ENCODE assay signal across 23 cellular contexts in the genomic region with DNA sequence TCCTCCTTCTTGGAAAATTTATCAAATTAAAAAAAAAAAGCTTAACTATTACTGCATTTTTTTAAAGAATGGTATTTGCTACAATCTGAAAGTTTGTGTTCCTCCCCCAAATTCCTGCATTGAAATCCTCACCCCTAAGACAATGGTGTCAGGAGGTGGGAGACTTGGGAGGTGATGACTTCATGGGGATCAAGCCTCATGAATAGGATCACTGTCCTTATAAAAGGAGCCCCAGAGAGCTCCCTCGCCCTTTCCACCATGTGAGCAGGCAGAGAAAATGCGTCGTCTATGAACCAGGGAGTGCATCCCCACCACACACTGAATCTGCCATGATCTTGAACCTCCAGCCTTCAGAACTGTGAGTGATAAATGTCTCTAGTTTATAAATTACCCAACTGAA. TPM values are rescaled to one million over a fixed set of nuclear protein-coding genes. Genes with fewer than 3 reads are reported as not detected.
DNase-seq lines count a peak whose midpoint lies in the region; ATAC-seq, FAIRE-seq and TF ChIP-seq lines count a peak whose summit lies in the region.
"Had no signal": no experiment of that assay in that cellular context is flagged by ENCODE, and none has a peak within 500 bp of the region (broad histone marks: within the 10 kb centered on the region; RNA-seq: fewer than 3 reads in every experiment).

No MANE protein-coding gene starts in this region.

- no peak overlapping the region for H3K4me3 Mint-ChIP-seq in H9
- no peak overlapping the region for H3K4me3 Mint-ChIP-seq in progenitor cell of endocrine pancreas (ENCODE audit: low read depth)
- H3K4me3 Mint-ChIP-seq: CD8-positive, alpha-beta memory T cell had no signal

- H3F3A ChIP-seq in PC-3 (ENCODE audit: low read length, unreplicated experiment): no peaks in the 10 kb centered on the region

- peaks cover 4% of the 10 kb centered on the region for H3K79me1 ChIP-seq in H9 (ENCODE audit: insufficient read depth, low read depth, low read length, poor library complexity, severe bottlenecking)

- no peak overlapping the region for H2AK5ac ChIP-seq in H9 (ENCODE audit: insufficient read length, low read length)

- H3K18ac ChIP-seq in H9 (ENCODE audit: insufficient read length, low read depth, low read length): no peak overlapping the region

- H4K8ac ChIP-seq in H9 (replicated peaks; ENCODE audit: insufficient read length, low read depth, low read length): no peak overlapping the region

- DNase-seq in H9: no peak
- no peak for DNase-seq in K562 (ENCODE audit: extremely low read depth in 1 of 4, low spot score in 3 of 4)
- DNase-seq in iPS-NIHi7 (ENCODE audit: extremely low spot score): peak; percentile 36
- DNase-seq in progenitor cell of endocrine pancreas (ENCODE audit: low spot score, unreplicated experiment): no peak
- DNase-seq in activated T-cell treated with anti-CD3 and anti-CD28 coated beads for 4 hours: no peak
- no peak for DNase-seq in ACHN
- no peak for DNase-seq in PC-3
- no peak for DNase-seq in AG20443 (ENCODE audit: low spot score)
- DNase-seq: CD8-positive, alpha-beta memory T cell; DMS79; GM23248; Karpas-422; NCI-H1048; NCI-H1436; NCI-H1930; NCI-H226; NCI-H524; NCI-H82; OCI-M1; SHP77; SK-N-SH had no signal

- BruUV-seq in K562 (replicated peaks; lab: Mats Ljungman, UMichigan) (no TSS peak), PC-3 (replicated peaks; lab: Mats Ljungman, UMichigan) (no TSS peak)

- no peak overlapping the region for H2AFZ ChIP-seq in H9 (ENCODE audit: low read length)
- no peak overlapping the region for H2AFZ ChIP-seq in K562 (ENCODE audit: low read depth, low read length)
- H2AFZ ChIP-seq in PC-3 (ENCODE audit: low read length): no peak overlapping the region
- H2AFZ ChIP-seq: GM23248 had no signal

- H3K9me1 ChIP-seq in K562 (ENCODE audit: control insufficient read depth, insufficient read depth, low read length): no peaks in the 10 kb centered on the region

- no peak for TF ChIP-seq EP300 in K562 (IDR thresholded peaks at IDR 0.05; ENCODE audit: low read length)

- H3K9me3 Mint-ChIP-seq in H9 (peaks cover 44 to 51% of the 10 kb centered on the region in 2 experiments), progenitor cell of endocrine pancreas (ENCODE audit: low read depth) (peaks cover 4% of the 10 kb centered on the region)

- no peaks in the 10 kb centered on the region for H4K20me1 ChIP-seq in H9 (ENCODE audit: control insufficient read depth, insufficient read depth, insufficient read length)
- H4K20me1 ChIP-seq in K562 (replicated peaks; ENCODE audit: control insufficient read depth, insufficient read depth, low read length): no peaks in the 10 kb centered on the region
- H4K20me1 ChIP-seq in PC-3 (ENCODE audit: low read length): no peaks in the 10 kb centered on the region

- H3K9me3 ChIP-seq in H9 (ENCODE audit: control insufficient read depth, low read depth, low read length) (peaks cover 18% of the 10 kb centered on the region), K562 (replicated peaks; ENCODE audit: control insufficient read depth, insufficient read depth, low read depth, low read length) (no peaks in the 10 kb centered on the region), PC-3 (ENCODE audit: low read length) (no peaks in the 10 kb centered on the region)
- H3K9me3 ChIP-seq: SK-N-SH had no signal

- peak overlapping the region; percentile 41 for H2BK12ac ChIP-seq in H9 (ENCODE audit: insufficient read length, low read depth, low read length)

- H2BK15ac ChIP-seq in H9 (ENCODE audit: low read depth, low read length): no peak overlapping the region

- TF ChIP-seq RAD21 in K562 (CRISPR knock-in tag; conservative IDR thresholded peaks at IDR 0.05 in 1 of 2, IDR thresholded peaks at IDR 0.05 in 1 of 2): no peak

- peak overlapping the region; percentile 21 for H2BK5ac ChIP-seq in H9 (ENCODE audit: insufficient read length, low read length)

- H4K91ac ChIP-seq in H9 (ENCODE audit: insufficient read length, low read depth, low read length): no peak overlapping the region

- no peak overlapping the region for H3K23ac ChIP-seq in H9 (ENCODE audit: insufficient read length, low read depth, low read length)

- H3K27me3 Mint-ChIP-seq in H9 (ENCODE audit: low read depth) (peaks cover 5% of the 10 kb centered on the region), progenitor cell of endocrine pancreas (no peaks in the 10 kb centered on the region)
- H3K27me3 Mint-ChIP-seq: CD8-positive, alpha-beta memory T cell had no signal

- no peak overlapping the region for H3K9ac ChIP-seq in H9 (ENCODE audit: extremely low read depth, insufficient read length, low read length)
- H3K9ac ChIP-seq in K562 (ENCODE audit: insufficient read depth in 1 of 2, low read depth in 2 of 2, low read length in 2 of 2): no peak overlapping the region; a peak in 1 of 4 replicates
- no peak overlapping the region for H3K9ac ChIP-seq in PC-3 (ENCODE audit: low read length)
- H3K9ac ChIP-seq: BLaER1 treated with 17β-estradiol and CSF1 and Interleukin-3, amounts not matched to agents 10 nM and 100 nM; GM23248; SK-N-SH had no signal

- peaks cover 3% of the 10 kb centered on the region; the same call in 1 of the 2 replicates for H3K4me1 ChIP-seq in H9 (ENCODE audit: insufficient read depth, low read length)
- H3K4me1 ChIP-seq in K562 (replicated peaks in 1 of 2; ENCODE audit: control insufficient read depth in 2 of 2, insufficient read depth in 2 of 2, low read length in 2 of 2): no peaks in the 10 kb centered on the region; a peak in 2 of 5 replicates
- no peaks in the 10 kb centered on the region for H3K4me1 ChIP-seq in PC-3 (ENCODE audit: insufficient read depth, low read length)

- TF ChIP-seq CTCF in H9 (conservative IDR thresholded peaks at IDR 0.05) (no peak), K562 (IDR thresholded peaks at IDR 0.05 in 2 of 3, conservative IDR thresholded peaks at IDR 0.05 in 1 of 3; ENCODE audit: insufficient read depth in 2 of 3, low read depth in 1 of 3, low read length in 3 of 3) (no peak), progenitor cell of endocrine pancreas (IDR thresholded peaks at IDR 0.05; ENCODE audit: unreplicated experiment) (no peak), PC-3 (conservative IDR thresholded peaks at IDR 0.05; ENCODE audit: low read depth, low read length) (no peak)

- H3K9me2 ChIP-seq in PC-3 (replicated peaks; ENCODE audit: low read length): no peaks in the 10 kb centered on the region
- H3K9me2 ChIP-seq: SK-N-SH had no signal

- peaks cover 52 to 75% (median 59%) of the 10 kb centered on the region in 3 experiments for H3K36me3 Mint-ChIP-seq in H9 (ENCODE audit: insufficient read depth in 1 of 3, low read depth in 3 of 3)
- peaks cover 10% of the 10 kb centered on the region for H3K36me3 Mint-ChIP-seq in progenitor cell of endocrine pancreas (ENCODE audit: insufficient read depth)

- CTCF ChIA-PET in K562 (lab: Yijun Ruan, JAX; ENCODE audit: low intra/inter-chr PET ratio): no interaction called here
- CTCF ChIA-PET in PC-3 (lab: Charles Lee): no interaction called here

- no peak overlapping the region for H3K56ac ChIP-seq in H9 (ENCODE audit: insufficient read length, low read depth, low read length)

- in situ Hi-C loops in K562 (cut with MboI): loop anchor here (10.0 kb wide), 1 partner anchor 798 kb away; no protein-coding TSS in a partner anchor
- in situ Hi-C loops in ACHN (cut with HindIII; ENCODE audit: low pct_ligation_motif_present, low pct_unique_long_range_greater_than_20kb, low sequenced_read_pairs): no loop called here

- peaks cover 22 to 30% of the 10 kb centered on the region in 2 experiments for H3K4me1 Mint-ChIP-seq in H9
- H3K4me1 Mint-ChIP-seq in progenitor cell of endocrine pancreas (ENCODE audit: low read depth): peaks cover 8% of the 10 kb centered on the region

- H3K4ac ChIP-seq in H9 (ENCODE audit: low read depth, low read length): no peak overlapping the region

- no peak overlapping the region for H3T11ph ChIP-seq in H9 (ENCODE audit: low read length)

- H3K79me2 ChIP-seq in H9 (ENCODE audit: insufficient read depth, low read length) (peaks cover 6% of the 10 kb centered on the region; the same call in 1 of the 2 replicates), K562 (ENCODE audit: control insufficient read depth, insufficient read depth, low read length) (peaks cover 10% of the 10 kb centered on the region; the same call in 2 of the 3 replicates), PC-3 (ENCODE audit: low read length) (no peaks in the 10 kb centered on the region)

- H3K4me2 ChIP-seq in H9 (ENCODE audit: insufficient read depth, insufficient read length, low read length): no peak overlapping the region
- peak overlapping the region; percentile 79 for H3K4me2 ChIP-seq in K562 (ENCODE audit: insufficient read depth, low read length)
- no peak overlapping the region for H3K4me2 ChIP-seq in PC-3 (ENCODE audit: low read length)
- H3K4me2 ChIP-seq: BLaER1 treated with 17β-estradiol and CSF1 and Interleukin-3, amounts not matched to agents 10 nM and 100 nM; SK-N-SH had no signal

- POLR2A ChIA-PET in K562 (lab: Yijun Ruan, JAX) (no interaction called here), PC-3 (lab: Charles Lee; ENCODE audit: unreplicated experiment) (no interaction called here)

- H3K27ac Mint-ChIP-seq in H9: peak overlapping the region; percentile 64 to 94 (median 90)
- peak overlapping the region; percentile 49 for H3K27ac Mint-ChIP-seq in progenitor cell of endocrine pancreas

- ATAC-seq in K562 (no peak), PC-3 (no peak)

- H3K27ac ChIP-seq in H9 (ENCODE audit: insufficient read length, low read depth, low read length) (no peak overlapping the region), K562 (ENCODE audit: extremely low read depth, low read depth, low read length) (no peak overlapping the region), PC-3 (ENCODE audit: low read length) (no peak overlapping the region)
- H3K27ac ChIP-seq: BLaER1 treated with 17β-estradiol and CSF1 and Interleukin-3, amounts not matched to agents 10 nM and 100 nM; GM23248 had no signal

- intact Hi-C loops in K562 (cut with micrococcal nuclease): loop anchor here (5.0 kb wide), 2 partner anchors 230 to 810 kb away; no protein-coding TSS in a partner anchor
- intact Hi-C loops in PC-3 (cut with micrococcal nuclease): no loop called here

- H3K4me3 ChIP-seq in K562: no peak overlapping the region
- no peak overlapping the region for H3K4me3 ChIP-seq in PC-3 (ENCODE audit: low read length)
- H3K4me3 ChIP-seq: BLaER1 treated with 17β-estradiol and CSF1 and Interleukin-3, amounts not matched to agents 10 nM and 100 nM; GM23248 had no signal

- WGBS in H9 (ENCODE audit: extremely low coverage, insufficient read length, low lambda C conversion rate): no CpG with 5 or more reads among the region's 3 CpGs
- no CpG with 5 or more reads among the region's 3 CpGs for WGBS in K562 (ENCODE audit: insufficient coverage, low coverage, missing lambda C conversion rate)

- H2BK120ac ChIP-seq in H9 (ENCODE audit: low read depth, low read length, poor library complexity, severe bottlenecking): no peak overlapping the region

- no peak overlapping the region for H2BK20ac ChIP-seq in H9 (ENCODE audit: low read depth, low read length, poor library complexity, severe bottlenecking)

- H3K36me3 ChIP-seq in K562 (ENCODE audit: control insufficient read depth, insufficient read depth, low read length): no peaks in the 10 kb centered on the region
- H3K36me3 ChIP-seq in PC-3 (ENCODE audit: low read depth, low read length): no peaks in the 10 kb centered on the region

- no peak overlapping the region for H4K5ac ChIP-seq in H9 (ENCODE audit: insufficient read length, low read depth, low read length)

- FAIRE-seq in K562 (lab: Jason Lieb, UNC): no peak
- FAIRE-seq: A204.1 had no signal

- 0 out of 2 replicates have a peak overlapping the region, but pooled peaks have one; percentile 35 for H3K14ac ChIP-seq in H9 (ENCODE audit: insufficient read depth, low read length)

- H3K27me3 ChIP-seq in H9 (ENCODE audit: insufficient read depth, low read length): no peaks in the 10 kb centered on the region
- H3K27me3 ChIP-seq in K562 (ENCODE audit: control insufficient read depth in 2 of 2, insufficient read depth in 2 of 2, low read length in 2 of 2): no peaks in the 10 kb centered on the region
- no peaks in the 10 kb centered on the region for H3K27me3 ChIP-seq in PC-3 (ENCODE audit: low read length)
- H3K27me3 ChIP-seq: BLaER1 treated with 17β-estradiol and CSF1 and Interleukin-3, amounts not matched to agents 10 nM and 100 nM had no signal

- TF ChIP-seq POLR2A in K562 (conservative IDR thresholded peaks at IDR 0.05): no peak

- no peaks in the 10 kb centered on the region for H3K23me2 ChIP-seq in H9 (ENCODE audit: insufficient read length, low read depth, low read length, poor library complexity, severe bottlenecking)

RNA-seq across cellular contexts. Expression of a gene that starts 38.0 kb away (rescaled TPM):
- 42.3 and 44.0 TPM in 2 replicates for total RNA-seq in H9 (2021)
- total RNA-seq in K562 (2011; cell fraction: chromatin; rRNA removed; ENCODE audit: low replicate concordance): 22.8 and 25.9 TPM in 2 replicates
- 18.4 and 20.2 TPM in 2 replicates for total RNA-seq in K562 (2011; cell fraction: nucleolus; rRNA removed)
- 19.2 and 21.9 TPM in 2 replicates for total RNA-seq in K562 (2011; cell fraction: nucleoplasm; rRNA removed)
- 6.5 and 6.9 TPM in 2 replicates for total RNA-seq in K562 (2014; rRNA removed)
- 3.4 and 3.6 TPM in 2 replicates for total RNA-seq in K562 (2014; rRNA removed; fragmentation: Illumina TruSeq; extraction: Trizol)
- 3.6 and 4.5 TPM in 2 replicates for total RNA-seq in K562 (2015; rRNA removed; fragmentation: Illumina TruSeq; extraction: Trizol)
- total RNA-seq in K562 (2021): 10.5 and 11.0 TPM in 2 replicates
- 6.5 and 8.6 TPM in 2 replicates for polyA plus RNA-seq in K562 (2011; rRNA removed)
- 10.6 and 13.3 TPM in 2 replicates for polyA plus RNA-seq in K562 (2011; cell fraction: cytosol; rRNA removed)
- polyA plus RNA-seq in K562 (2011; cell fraction: nucleus; rRNA removed): 8.7 and 13.2 TPM in 2 replicates
- 8.1 and 9.8 TPM in 2 replicates for polyA plus RNA-seq in K562 (2012)
- 7.2 and 8.7 TPM in 2 replicates for polyA plus RNA-seq in K562 (2014; fragmentation: Illumina TruSeq; extraction: Trizol)
- 1 to 10 TPM in 1 of 2 experiments, under 1 TPM in 1; 0.59 to 1.0 TPM for polyA plus RNA-seq in K562 (2014; fragmentation: Nextera tagmentation; extraction: Ambion mirVana)
- 6.2 and 7.8 TPM in 2 replicates for polyA plus RNA-seq in K562 (2014; rRNA removed)
- 9.8 and 11.9 TPM in 2 replicates for polyA minus RNA-seq in K562 (2011; rRNA and poly(A)+ RNA removed)
- 2.5 and 5.4 TPM in 2 replicates for polyA minus RNA-seq in K562 (2011; cell fraction: cytosol; rRNA and poly(A)+ RNA removed)
- 5.0 and 9.9 TPM in 2 replicates for polyA minus RNA-seq in K562 (2011; cell fraction: nucleus; rRNA and poly(A)+ RNA removed)
- 61.0 and 65.4 TPM in 2 replicates for total RNA-seq in progenitor cell of endocrine pancreas
- 11.5 and 13.8 TPM in 2 replicates for total RNA-seq in PC-3 (2014; rRNA removed)

RNA-seq across cellular contexts. Expression of a gene that starts 38.0 kb away (rescaled TPM):
- total RNA-seq in H9 (2021): 61.1 and 63.8 TPM in 2 replicates
- 18.5 and 26.9 TPM in 2 replicates for total RNA-seq in K562 (2011; cell fraction: chromatin; rRNA removed; ENCODE audit: low replicate concordance)
- 18.0 and 21.3 TPM in 2 replicates for total RNA-seq in K562 (2011; cell fraction: nucleolus; rRNA removed)
- total RNA-seq in K562 (2011; cell fraction: nucleoplasm; rRNA removed): 12.4 and 13.6 TPM in 2 replicates
- 17.7 and 19.8 TPM in 2 replicates for total RNA-seq in K562 (2014; rRNA removed)
- 10.8 and 13.9 TPM in 2 replicates for total RNA-seq in K562 (2014; rRNA removed; fragmentation: Illumina TruSeq; extraction: Trizol)
- total RNA-seq in K562 (2015; rRNA removed; fragmentation: Illumina TruSeq; extraction: Trizol): 15.2 TPM in 2 replicates
- 26.9 and 27.6 TPM in 2 replicates for total RNA-seq in K562 (2021)
- 7.8 and 8.1 TPM in 2 replicates for polyA plus RNA-seq in K562 (2011; rRNA removed)
- polyA plus RNA-seq in K562 (2011; cell fraction: cytosol; rRNA removed): 7.9 and 17.2 TPM in 2 replicates
- polyA plus RNA-seq in K562 (2011; cell fraction: nucleus; rRNA removed): 3.3 and 5.1 TPM in 2 replicates
- polyA plus RNA-seq in K562 (2012): 13.5 and 20.7 TPM in 2 replicates
- polyA plus RNA-seq in K562 (2014; fragmentation: Illumina TruSeq; extraction: Trizol): 16.3 and 17.7 TPM in 2 replicates
- 1 to 10 TPM in 1 of 2 experiments, under 1 TPM in 1; 0.61 to 2.6 TPM for polyA plus RNA-seq in K562 (2014; fragmentation: Nextera tagmentation; extraction: Ambion mirVana)
- 13.7 and 16.5 TPM in 2 replicates for polyA plus RNA-seq in K562 (2014; rRNA removed)
- polyA minus RNA-seq in K562 (2011; rRNA and poly(A)+ RNA removed): 6.7 and 10.2 TPM in 2 replicates
- 19.8 and 20.0 TPM in 2 replicates for polyA minus RNA-seq in K562 (2011; cell fraction: cytosol; rRNA and poly(A)+ RNA removed)
- polyA minus RNA-seq in K562 (2011; cell fraction: nucleus; rRNA and poly(A)+ RNA removed): 3.4 and 5.1 TPM in 2 replicates
- total RNA-seq in progenitor cell of endocrine pancreas: 57.5 and 59.6 TPM in 2 replicates
- 14.2 and 15.9 TPM in 2 replicates for total RNA-seq in PC-3 (2014; rRNA removed)
